10 cellular contexts compared by ENCODE assay signal in the genomic region with DNA sequence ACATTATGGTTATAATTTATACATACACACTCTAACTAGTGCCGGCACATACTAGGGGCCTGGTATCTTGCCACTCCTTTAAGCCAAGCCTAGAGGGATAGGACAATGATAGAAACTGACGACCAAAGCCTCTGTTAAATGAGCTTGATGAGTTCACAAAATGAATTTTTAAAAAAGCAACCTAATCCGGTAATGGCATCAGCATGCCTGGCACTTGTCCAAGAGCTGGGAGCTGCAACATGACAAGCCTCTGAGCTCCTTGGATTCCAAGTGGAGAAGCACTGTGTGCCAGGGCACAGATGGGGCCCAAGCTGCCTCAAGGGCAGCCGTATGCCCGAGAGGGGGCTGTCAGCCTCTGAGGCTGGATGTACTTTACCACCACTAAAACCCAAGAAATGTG. TPM values are rescaled to one million over a fixed set of nuclear protein-coding genes. Genes with fewer than 3 reads are reported as not detected.
DNase-seq lines count a peak whose midpoint lies in the region; FAIRE-seq and TF ChIP-seq lines count a peak whose summit lies in the region.
"Had no signal": no experiment of that assay in that cellular context is flagged by ENCODE, and none has a peak within 500 bp of the region (broad histone marks: within the 10 kb centered on the region; RNA-seq: fewer than 3 reads in every experiment).

No MANE protein-coding gene starts in this region.

- H3K27ac Mint-ChIP-seq in MCF 10A (ENCODE audit: low read depth, unreplicated experiment) (peak overlapping the region; percentile 77), CD14-positive monocyte (no peak overlapping the region)
- H3K27ac Mint-ChIP-seq in CD4-positive, alpha-beta memory T cell: no peak overlapping the region
- no peak overlapping the region for H3K27ac Mint-ChIP-seq in activated T-helper 2 cell treated with anti-CD3 and anti-CD28 coated beads, Interferon-gamma antibody, Interleukin-2, Interleukin-4, amounts not matched to agents 10 μg/mL and 5 μg/mL and 100 μg/mL, durations not matched to agents 14 hours and 24 hours and 36 hours
- H3K27ac Mint-ChIP-seq: activated T-helper 17 cell treated with anti-CD3 and anti-CD28 coated beads, Interleukin-2, amount 50 U/mL, for 72 hours had no signal

- H3K9ac ChIP-seq in keratinocyte (ENCODE audit: control insufficient read depth, extremely low read depth, insufficient read depth, low read length): peak overlapping the region; percentile 28

- H4K20me1 ChIP-seq in keratinocyte (ENCODE audit: control insufficient read depth, extremely low read depth, insufficient read depth, low read length): no peaks in the 10 kb centered on the region

- FAIRE-seq in keratinocyte (lab: Jason Lieb, UNC): peak; percentile 67

- H3K9me3 ChIP-seq in breast epithelium: no peaks in the 10 kb centered on the region
- no peaks in the 10 kb centered on the region for H3K9me3 ChIP-seq in keratinocyte (ENCODE audit: control insufficient read depth, low read depth, low read length)
- H3K9me3 ChIP-seq in CD4-positive, alpha-beta memory T cell (ENCODE audit: control insufficient read depth in 1 of 2, low read length in 2 of 2): no peaks in the 10 kb centered on the region

- peak overlapping the region; percentile 97 for H3K4me2 ChIP-seq in keratinocyte (ENCODE audit: control insufficient read depth, extremely low read depth, insufficient read depth, low read depth, low read length)

- H3K36me3 ChIP-seq in breast epithelium (no peaks in the 10 kb centered on the region), keratinocyte (ENCODE audit: control insufficient read depth in 2 of 2, extremely low read depth in 1 of 2, insufficient read depth in 2 of 2, low read length in 2 of 2) (peaks cover 5 to 28% of the 10 kb centered on the region in 2 experiments)
- no peaks in the 10 kb centered on the region for H3K36me3 ChIP-seq in CD4-positive, alpha-beta memory T cell (ENCODE audit: insufficient read depth, low read length)

- H3K36me3 Mint-ChIP-seq in MCF 10A (ENCODE audit: insufficient read depth, unreplicated experiment) (peaks cover 21% of the 10 kb centered on the region), CD14-positive monocyte (peaks cover 0 to 1% of the 10 kb centered on the region in 2 donors)
- no peaks in the 10 kb centered on the region for H3K36me3 Mint-ChIP-seq in CD4-positive, alpha-beta memory T cell
- no peaks in the 10 kb centered on the region for H3K36me3 Mint-ChIP-seq in activated T-helper 2 cell treated with anti-CD3 and anti-CD28 coated beads, Interferon-gamma antibody, Interleukin-2, Interleukin-4, amounts not matched to agents 10 μg/mL and 5 μg/mL and 100 μg/mL, durations not matched to agents 14 hours and 24 hours and 36 hours (ENCODE audit: low read depth)

- H3K9me3 Mint-ChIP-seq in MCF 10A (ENCODE audit: unreplicated experiment) (no peaks in the 10 kb centered on the region), CD14-positive monocyte (peaks cover 0 to 3% (median 0%) of the 10 kb centered on the region in 7 donors)
- H3K9me3 Mint-ChIP-seq in CD4-positive, alpha-beta memory T cell: peaks cover 0 to 1% (median 0%) of the 10 kb centered on the region in 8 donors
- no peaks in the 10 kb centered on the region for H3K9me3 Mint-ChIP-seq in activated T-helper 2 cell treated with anti-CD3 and anti-CD28 coated beads, Interferon-gamma antibody, Interleukin-2, Interleukin-4, amounts not matched to agents 10 μg/mL and 5 μg/mL and 100 μg/mL, durations not matched to agents 14 hours and 24 hours and 36 hours
- H3K9me3 Mint-ChIP-seq: activated T-helper 17 cell treated with anti-CD3 and anti-CD28 coated beads, Interleukin-2, amount 50 U/mL, for 72 hours had no signal

- peak; percentile 81 for DNase-seq in MCF 10A (ENCODE audit: unreplicated experiment)
- no peak for DNase-seq in breast epithelium (ENCODE audit: low spot score in 2 of 2)
- no peak for DNase-seq in keratinocyte (ENCODE audit: low read depth, low spot score)
- DNase-seq in CD4-positive, alpha-beta memory T cell: no peak
- no peak for DNase-seq in activated T-helper 2 cell treated with anti-CD3 and anti-CD28 coated beads, Interferon-gamma antibody, Interleukin-2, Interleukin-4, amounts not matched to agents 10 μg/mL and 5 μg/mL and 100 μg/mL, durations not matched to agents 14 hours and 24 hours and 36 hours (ENCODE audit: low spot score)
- DNase-seq in activated CD4-positive, alpha-beta T cell treated with anti-CD3 and anti-CD28 coated beads, Interleukin-2, amount 50 U/mL, for 48 hours: no peak
- DNase-seq in CD14-positive monocyte (ENCODE audit: low spot score): no peak
- DNase-seq: NCI-H510A had no signal

- no peaks in the 10 kb centered on the region for H3K27me3 ChIP-seq in breast epithelium
- H3K27me3 ChIP-seq in keratinocyte (ENCODE audit: control insufficient read depth, extremely low read depth, insufficient read depth, low read length): no peaks in the 10 kb centered on the region
- H3K27me3 ChIP-seq in CD4-positive, alpha-beta memory T cell (ENCODE audit: insufficient read depth, low read length): peaks cover 20% of the 10 kb centered on the region

- peaks cover 2% of the 10 kb centered on the region for H3K9me1 ChIP-seq in keratinocyte (ENCODE audit: control insufficient read depth, extremely low read depth, insufficient read depth, low read length)

- H2AFZ ChIP-seq in keratinocyte (ENCODE audit: control insufficient read depth, low read length): no peak overlapping the region

- H3K4me3 ChIP-seq in breast epithelium (no peak overlapping the region), keratinocyte (ENCODE audit: control insufficient read depth in 2 of 3, extremely low read depth in 1 of 3, insufficient read depth in 2 of 3, low read depth in 1 of 3, low read length in 3 of 3) (peak overlapping the region in 2 of 3 experiments; percentile 2)
- no peak overlapping the region for H3K4me3 ChIP-seq in CD4-positive, alpha-beta memory T cell (ENCODE audit: low read length in 2 of 2)

- peak overlapping the region in 1 of 2 donors; percentile 34 for H3K27ac ChIP-seq in breast epithelium
- H3K27ac ChIP-seq in angular gyrus (ENCODE audit: low read depth, low read length): peak overlapping the region; percentile 35
- peak overlapping the region; percentile 66 for H3K27ac ChIP-seq in keratinocyte (ENCODE audit: control insufficient read depth, insufficient read depth, low read length)
- H3K27ac ChIP-seq in CD4-positive, alpha-beta memory T cell (ENCODE audit: low read depth, low read length): no peak overlapping the region

- peaks cover 0 to 12% of the 10 kb centered on the region in 2 donors for H3K4me1 ChIP-seq in breast epithelium
- H3K4me1 ChIP-seq in keratinocyte (ENCODE audit: control insufficient read depth, extremely low read depth, insufficient read depth, low read length): peaks cover 45% of the 10 kb centered on the region
- H3K4me1 ChIP-seq in CD4-positive, alpha-beta memory T cell (ENCODE audit: insufficient read depth, low read length): peaks cover 9% of the 10 kb centered on the region

- BruUV-seq in MCF 10A (replicated peaks; lab: Mats Ljungman, UMichigan): no TSS peak

- H3K4me1 Mint-ChIP-seq in MCF 10A (ENCODE audit: insufficient read depth, unreplicated experiment) (peaks cover 47% of the 10 kb centered on the region), CD14-positive monocyte (peaks cover 40% of the 10 kb centered on the region)
- peaks cover 0 to 14% (median 3%) of the 10 kb centered on the region in 4 donors for H3K4me1 Mint-ChIP-seq in CD4-positive, alpha-beta memory T cell
- H3K4me1 Mint-ChIP-seq in activated T-helper 2 cell treated with anti-CD3 and anti-CD28 coated beads, Interferon-gamma antibody, Interleukin-2, Interleukin-4, amounts not matched to agents 10 μg/mL and 5 μg/mL and 100 μg/mL, durations not matched to agents 14 hours and 24 hours and 36 hours (ENCODE audit: low read depth): no peaks in the 10 kb centered on the region
- H3K4me1 Mint-ChIP-seq: activated T-helper 17 cell treated with anti-CD3 and anti-CD28 coated beads, Interleukin-2, amount 50 U/mL, for 72 hours had no signal

- H3K4me3 Mint-ChIP-seq in MCF 10A (ENCODE audit: unreplicated experiment) (peak overlapping the region; percentile 66), CD14-positive monocyte (peak overlapping the region in 1 of 2 donors; percentile 11)
- no peak overlapping the region for H3K4me3 Mint-ChIP-seq in CD4-positive, alpha-beta memory T cell
- H3K4me3 Mint-ChIP-seq in activated T-helper 2 cell treated with anti-CD3 and anti-CD28 coated beads, Interferon-gamma antibody, Interleukin-2, Interleukin-4, amounts not matched to agents 10 μg/mL and 5 μg/mL and 100 μg/mL, durations not matched to agents 14 hours and 24 hours and 36 hours (ENCODE audit: low read depth): no peak overlapping the region
- H3K4me3 Mint-ChIP-seq: activated T-helper 17 cell treated with anti-CD3 and anti-CD28 coated beads, Interleukin-2, amount 50 U/mL, for 72 hours had no signal

- no peaks in the 10 kb centered on the region for H3K27me3 Mint-ChIP-seq in MCF 10A (ENCODE audit: insufficient read depth, unreplicated experiment)
- peaks cover 47 to 68% of the 10 kb centered on the region in 2 donors for H3K27me3 Mint-ChIP-seq in CD4-positive, alpha-beta memory T cell
- H3K27me3 Mint-ChIP-seq in activated T-helper 2 cell treated with anti-CD3 and anti-CD28 coated beads, Interferon-gamma antibody, Interleukin-2, Interleukin-4, amounts not matched to agents 10 μg/mL and 5 μg/mL and 100 μg/mL, durations not matched to agents 14 hours and 24 hours and 36 hours (ENCODE audit: low read depth): peaks cover 87% of the 10 kb centered on the region
- H3K27me3 Mint-ChIP-seq in CD14-positive monocyte (ENCODE audit: low read depth in 3 of 3): peaks cover 25 to 45% (median 33%) of the 10 kb centered on the region in 3 donors

- dilution Hi-C loops in keratinocyte (cut with MboI; ENCODE audit: extremely low pct_ligation_motif_present, low sequenced_read_pairs): no loop called here

- TF ChIP-seq CTCF in MCF 10A (IDR thresholded peaks at IDR 0.05; ENCODE audit: unreplicated experiment) (no peak), breast epithelium (IDR thresholded peaks at IDR 0.05) (no peak), keratinocyte (optimal IDR thresholded peaks at IDR 0.05 in 1 of 3, IDR thresholded peaks at IDR 0.05 in 1 of 3, conservative IDR thresholded peaks at IDR 0.05 in 1 of 3; ENCODE audit: extremely low read depth in 1 of 3, insufficient read depth in 2 of 3, low read length in 3 of 3) (no peak), CD14-positive monocyte (IDR thresholded peaks at IDR 0.05) (no peak)

- CTCF ChIA-PET in MCF 10A (lab: Yijun Ruan, JAX): interaction anchor here (1.3 to 1.9 kb wide), 2 partner anchors 18 to 156 kb away, joined by 3 to 4 read pairs; no protein-coding TSS in a partner anchor
- CTCF ChIA-PET in CD4-positive, alpha-beta memory T cell (lab: Charles Lee; ENCODE audit: partially characterized antibody): no interaction called here

- no peaks in the 10 kb centered on the region for H3K79me2 ChIP-seq in keratinocyte (ENCODE audit: control insufficient read depth, insufficient read depth, low read length)

- intact Hi-C loops in MCF 10A (cut with micrococcal nuclease): no loop called here
- intact Hi-C loops in breast epithelium (cut with DNase I; ENCODE audit: low total_unique reads): no loop called here
- intact Hi-C loops in CD4-positive, alpha-beta memory T cell (cut with micrococcal nuclease): no loop called here
- intact Hi-C loops in activated T-helper 2 cell treated with anti-CD3 and anti-CD28 coated beads, Interferon-gamma antibody, Interleukin-2, Interleukin-4, amounts not matched to agents 10 μg/mL and 5 μg/mL and 100 μg/mL, durations not matched to agents 14 hours and 24 hours and 36 hours (cut with micrococcal nuclease): no loop called here
- intact Hi-C loops in CD14-positive monocyte (cut with micrococcal nuclease): no loop called here

- POLR2A ChIA-PET in MCF 10A (lab: Yijun Ruan, JAX): interaction anchor here (0.7 to 3.4 kb wide), 6 partner anchors 8 to 162 kb away, joined by 3 to 25 read pairs (median 3); partner anchors contain the start of gene ETV5
- POLR2A ChIA-PET in CD4-positive, alpha-beta memory T cell (lab: Charles Lee; ENCODE audit: partially characterized antibody): no interaction called here

- TF ChIP-seq POLR2A in breast epithelium (IDR thresholded peaks at IDR 0.05): no peak

RNA-seq across cellular contexts. Expression of gene ETV5, which starts 9.7 kb away (rescaled TPM):
- total RNA-seq in MCF 10A (2022) (93.0 and 101 TPM in 2 replicates), breast epithelium (10 to 100 TPM in 2 of 3 donors, 1 to 10 TPM in 1; 9.1 to 19.0 (median 16.1) TPM)
- polyA plus RNA-seq in keratinocyte (13.8 to 49.7 TPM (median 28.7 TPM) in 3 replicates), CD14-positive monocyte (1 to 10 TPM in 1 of 2 donors, under 1 TPM in 1; 0.07 to 1.2 TPM)
- 2.3 TPM for polyA plus RNA-seq in keratinocyte (2011; ENCODE audit: low read depth)
- 28.2 and 38.5 TPM in 2 replicates for polyA plus RNA-seq in keratinocyte (2011; cell fraction: cytosol; rRNA removed)
- polyA plus RNA-seq in keratinocyte (2011; cell fraction: nucleus; rRNA removed): 40.6 and 41.3 TPM in 2 replicates
- polyA plus RNA-seq in keratinocyte (2012; ENCODE audit: low replicate concordance): 5.5 and 37.9 TPM in 2 replicates
- polyA minus RNA-seq in keratinocyte: 35.9 to 125 TPM (median 43.1 TPM) in 3 replicates
- polyA minus RNA-seq in keratinocyte (2011; cell fraction: cytosol; rRNA and poly(A)+ RNA removed): 52.4 TPM
- polyA minus RNA-seq in keratinocyte (2011; cell fraction: nucleus; rRNA and poly(A)+ RNA removed): 36.4 and 48.9 TPM in 2 replicates
- total RNA-seq in CD4-positive, alpha-beta memory T cell: 1 to 10 TPM in 1 of 2 experiments, under 1 TPM in 1; 0.81 to 1.1 TPM
- polyA plus RNA-seq in CD4-positive, alpha-beta memory T cell: not detected
- total RNA-seq in activated T-helper 2 cell treated with anti-CD3 and anti-CD28 coated beads, Interferon-gamma antibody, Interleukin-2, Interleukin-4, amounts not matched to agents 10 μg/mL and 5 μg/mL and 100 μg/mL, durations not matched to agents 14 hours and 24 hours and 36 hours: 0.85 and 1.3 TPM in 2 replicates

Comparison
In these comparisons a context has a peak if more than half of its experiments do, and no peak if none do; other contexts are left out.
1. H3K4me3 ChIP-seq: peak in keratinocyte (2 of 3); none in breast epithelium (0 of 3) and CD4-positive, alpha-beta memory T cell (0 of 2).